24 cellular contexts compared by ENCODE assay signal in the genomic region with DNA sequence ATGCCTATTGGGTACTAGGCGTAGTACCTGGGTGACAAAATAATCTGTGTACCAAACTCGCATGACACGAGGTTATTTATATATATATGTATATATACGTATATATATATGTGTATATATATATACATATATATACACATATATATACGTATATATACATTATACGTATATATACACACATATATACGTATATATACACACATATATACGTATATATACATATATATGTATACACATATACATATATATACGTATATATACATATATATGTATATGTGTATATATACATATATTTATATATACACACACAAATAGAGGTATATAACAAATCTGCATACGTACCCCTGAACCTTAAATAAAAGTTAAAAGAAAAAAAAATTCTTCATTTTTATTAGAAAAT.
"Had no signal": no experiment of that assay in that cellular context is flagged by ENCODE, and none has a peak within 500 bp of the region (broad histone marks: within the 10 kb centered on the region; RNA-seq: fewer than 3 reads in every experiment).

No MANE protein-coding gene starts in this region.

- H3K9me3 ChIP-seq: left ventricle myocardium inferior, neutrophil, right atrium auricular region, right lobe of liver, stomach, testis, thyroid gland, transverse colon, upper lobe of left lung, vagina had no signal

- H3K4me1 ChIP-seq: testis, thyroid gland, vagina had no signal

- H3K27ac ChIP-seq: left ventricle myocardium inferior, neural progenitor cell, neutrophil, right atrium auricular region, right lobe of liver, stomach, testis, thyroid gland, transverse colon, upper lobe of left lung, vagina had no signal

- DNase-seq: islet precursor cell; left ventricle myocardium inferior; mesendoderm; naive B cell; natural killer cell; nephron progenitor cell; occipital lobe; right lobe of liver; stimulated activated CD4-positive, alpha-beta T cell treated with anti-CD3 and anti-CD28 coated beads, Interleukin-12 subunit alpha, Interleukin-12 subunit beta, amount 100 ng/mL, for 4 hours; stimulated activated CD4-positive, alpha-beta T cell treated with anti-CD3 and anti-CD28 coated beads, Interleukin-15, amount 100 ng/mL, for 24 hours; stimulated activated CD4-positive, alpha-beta T cell treated with anti-CD3 and anti-CD28 coated beads, Interleukin-2, amount 100 ng/mL, for 24 hours; stimulated activated CD4-positive, alpha-beta T cell treated with anti-CD3 and anti-CD28 coated beads, Interleukin-4, amount 100 ng/mL, for 1 hour; stimulated activated naive B cell treated with anti-CD40 and anti-IgM and Interleukin-4, amounts not matched to agents 10 μg/mL and 1 μg/mL and 100 μg/mL, for 72 hours; stimulated activated naive CD8-positive, alpha-beta T cell treated with anti-CD3 and anti-CD28 coated beads, Interleukin-15, Interleukin-2, amounts not matched to agents 100 U/mL and 50 U/mL, for 24 hours; stomach; testis; thyroid gland; transverse colon; upper lobe of left lung had no signal

- ATAC-seq: natural killer cell; right lobe of liver; stimulated activated naive B cell treated with anti-CD40 and anti-IgM and Interleukin-4, amounts not matched to agents 10 μg/mL and 1 μg/mL and 100 μg/mL, for 72 hours; stimulated activated naive CD8-positive, alpha-beta T cell treated with anti-CD3 and anti-CD28 coated beads, Interleukin-15, Interleukin-2, amounts not matched to agents 100 U/mL and 50 U/mL, for 24 hours had no signal

- H3K4me3 ChIP-seq: left ventricle myocardium inferior, lung, neural progenitor cell, right atrium auricular region, right lobe of liver, stomach, testis, thyroid gland, transverse colon, upper lobe of left lung, vagina had no signal

- H3K36me3 ChIP-seq: left ventricle myocardium inferior, neural progenitor cell, neutrophil, right atrium auricular region, right lobe of liver, stomach, thyroid gland, transverse colon, upper lobe of left lung, vagina had no signal

- H3K27me3 ChIP-seq: neural progenitor cell, right atrium auricular region, right lobe of liver, stomach, testis, thyroid gland, transverse colon, upper lobe of left lung, vagina had no signal
